Comparison of ENCODE assay signal across 24 cellular contexts in genomic region chr2:74491671-74492544, GRCh38. TPM values are rescaled to one million over a fixed set of nuclear protein-coding genes. Genes with fewer than 3 reads are reported as not detected.
"Had no signal": no experiment of that assay in that cellular context is flagged by ENCODE, and none has a peak within 500 bp of the region (broad histone marks: within the 10 kb centered on the region; RNA-seq: fewer than 3 reads in every experiment).

No MANE protein-coding gene starts in this region.

- H3K27me3 Mint-ChIP-seq: activated CD8-positive, alpha-beta T cell treated with anti-CD3 and anti-CD28 coated beads for 36 hours; activated naive CD8-positive, alpha-beta T cell treated with anti-CD3 and anti-CD28 coated beads for 36 hours; IgD-negative memory B cell had no signal

- H3K4me3 Mint-ChIP-seq: activated CD8-positive, alpha-beta T cell treated with anti-CD3 and anti-CD28 coated beads for 36 hours; activated naive CD4-positive, alpha-beta T cell treated with anti-CD3 and anti-CD28 coated beads, Interleukin-2, amount 10 ng/mL, durations not matched to agents 7 days and 5 days; activated naive CD8-positive, alpha-beta T cell treated with anti-CD3 and anti-CD28 coated beads for 36 hours; activated T-cell treated with anti-CD3 and anti-CD28 coated beads, Interleukin-2, amount 50 U/mL, for 72 hours; IgD-negative memory B cell; T-helper 1 cell treated with Interleukin-12 subunit alpha and Interleukin-12 subunit beta and Interleukin-4 antibody, amounts not matched to agents 30 μg/mL and 1 μg/mL, for 36 hours had no signal

- H3K27ac Mint-ChIP-seq: activated CD8-positive, alpha-beta T cell treated with anti-CD3 and anti-CD28 coated beads for 36 hours; activated naive CD4-positive, alpha-beta T cell treated with anti-CD3 and anti-CD28 coated beads, Interleukin-2, amount 10 ng/mL, durations not matched to agents 7 days and 5 days; activated naive CD8-positive, alpha-beta T cell treated with anti-CD3 and anti-CD28 coated beads for 36 hours; activated T-cell treated with anti-CD3 and anti-CD28 coated beads, Interleukin-2, amount 50 U/mL, for 72 hours; activated T-helper 2 cell treated with anti-CD3 and anti-CD28 coated beads, Interferon-gamma antibody, Interleukin-2, Interleukin-4, amounts not matched to agents 10 μg/mL and 5 μg/mL and 100 μg/mL, durations not matched to agents 14 hours and 24 hours and 36 hours; T-helper 1 cell treated with Interleukin-12 subunit alpha and Interleukin-12 subunit beta and Interleukin-4 antibody, amounts not matched to agents 30 μg/mL and 1 μg/mL, for 36 hours had no signal

- ATAC-seq: activated CD4-positive, CD25-positive, alpha-beta regulatory T cell treated with anti-CD3 and anti-CD28 coated beads, Interleukin-2, amount 50 U/mL, for 24 hours; activated CD8-positive, alpha-beta T cell treated with anti-CD3 and anti-CD28 coated beads for 36 hours; activated T-cell treated with anti-CD3 and anti-CD28 coated beads, Interleukin-2, amount 50 U/mL, for 72 hours; SK-N-SH treated with all-trans-retinoic acid at 6 μM for 48 hours had no signal

- H3K27me3 ChIP-seq: Peyer's patch, SJSA1 had no signal

- H3K4me1 ChIP-seq: SJSA1 had no signal

- DNase-seq: activated CD4-positive, alpha-beta T cell treated with anti-CD3 and anti-CD28 coated beads for 4 hours; activated CD8-positive, alpha-beta memory T cell treated with anti-CD3 and anti-CD28 coated beads, Interleukin-2, amount 50 U/mL, for 4 hours; activated CD8-positive, alpha-beta T cell treated with anti-CD3 and anti-CD28 coated beads for 36 hours; activated gamma-delta T cell treated with Interleukin-2 at 50 U/mL for 16 hours; activated naive CD4-positive, alpha-beta T cell treated with anti-CD3 and anti-CD28 coated beads, Interleukin-2, amount 10 ng/mL, durations not matched to agents 7 days and 5 days; activated naive CD8-positive, alpha-beta T cell treated with anti-CD3 and anti-CD28 coated beads for 36 hours; activated T-cell treated with anti-CD3 and anti-CD28 coated beads, Interleukin-2, amount 50 U/mL, for 72 hours; NCI-H1092 treated with DMSO at 0.1 percent for 48 hours; NCI-H1436; NCI-H1694 treated with DMSO at 0.1 percent for 48 hours; NCI-H2081; NCI-H524; Peyer's patch; SHP77; SW 1271 had no signal

- H3K4me1 Mint-ChIP-seq: activated naive CD8-positive, alpha-beta T cell treated with anti-CD3 and anti-CD28 coated beads for 36 hours had no signal

- H3K9me3 Mint-ChIP-seq: activated CD8-positive, alpha-beta T cell treated with anti-CD3 and anti-CD28 coated beads for 36 hours; activated naive CD4-positive, alpha-beta T cell treated with anti-CD3 and anti-CD28 coated beads, Interleukin-2, amount 10 ng/mL, durations not matched to agents 7 days and 5 days; activated naive CD8-positive, alpha-beta T cell treated with anti-CD3 and anti-CD28 coated beads for 36 hours; activated T-cell treated with anti-CD3 and anti-CD28 coated beads, Interleukin-2, amount 50 U/mL, for 72 hours; activated T-helper 2 cell treated with anti-CD3 and anti-CD28 coated beads, Interferon-gamma antibody, Interleukin-2, Interleukin-4, amounts not matched to agents 10 μg/mL and 5 μg/mL and 100 μg/mL, durations not matched to agents 14 hours and 24 hours and 36 hours; IgD-negative memory B cell; T-helper 1 cell treated with Interleukin-12 subunit alpha and Interleukin-12 subunit beta and Interleukin-4 antibody, amounts not matched to agents 30 μg/mL and 1 μg/mL, for 36 hours had no signal

- H3K9me3 ChIP-seq: Peyer's patch, SJSA1 had no signal

- H3K4me3 ChIP-seq: Peyer's patch, SJSA1 had no signal

- H3K27ac ChIP-seq: KMS-11, Peyer's patch, RWPE1, SJSA1 had no signal

RNA-seq across cellular contexts. Expression of gene LBX2, which starts 7.5 kb away (rescaled TPM):
- total RNA-seq: MCF 10A had no signal
- polyA plus RNA-seq: IgD-negative memory B cell had no signal
